In genomic region chr17:4195306-4195705, GRCh38 we compare ENCODE assay signal across 15 cellular contexts. TPM values are rescaled to one million over a fixed set of nuclear protein-coding genes. Genes with fewer than 3 reads are reported as not detected.
A peak's percentile ranks its signal among the peaks of the same experiment; 100 is the strongest.
DNase-seq lines count a peak whose midpoint lies in the region; ATAC-seq and TF ChIP-seq lines count a peak whose summit lies in the region.
"Had no signal": no experiment of that assay in that cellular context is flagged by ENCODE, and none has a peak within 500 bp of the region (broad histone marks: within the 10 kb centered on the region; RNA-seq: fewer than 3 reads in every experiment).

No MANE protein-coding gene starts in this region.

- H3K9me3 Mint-ChIP-seq in HFFc6 (no peaks in the 10 kb centered on the region), Calu3 (ENCODE audit: low read depth, unreplicated experiment) (no peaks in the 10 kb centered on the region)
- H3K9me3 Mint-ChIP-seq: activated T-helper 17 cell treated with anti-CD3 and anti-CD28 coated beads, Interleukin-2, amount 50 U/mL, for 72 hours had no signal

- no peaks in the 10 kb centered on the region for H3K79me2 ChIP-seq in ACC112 (ENCODE audit: control insufficient read depth, insufficient read depth, low read length, unreplicated experiment)

- no TSS peak for BruUV-seq in Calu3 (replicated peaks; lab: Mats Ljungman, UMichigan)

- H3K4me3 ChIP-seq in ACC112 (ENCODE audit: low read depth, low read length): peak overlapping the region; percentile 62
- no peak overlapping the region for H3K4me3 ChIP-seq in astrocyte of the cerebellum (ENCODE audit: low read depth, low read length)

- peak overlapping the region; percentile 100 for H3K27ac ChIP-seq in ACC112 (ENCODE audit: low read depth, low read length)
- H3K27ac ChIP-seq: epithelial cell of prostate had no signal

- no peak overlapping the region for H2AFZ ChIP-seq in ACC112 (ENCODE audit: low read length, unreplicated experiment)

- DNase-seq in HFFc6 (no peak), astrocyte of the cerebellum (ENCODE audit: low read depth) (peak; percentile 55), myocyte (ENCODE audit: low read depth) (peak; percentile 80), Calu3 (no peak), NCI-H2171 treated with DMSO at 0.1 percent for 48 hours (lab: John Stamatoyannopoulos, UW) (no peak), GF-D8 (lab: John Stamatoyannopoulos, UW) (no peak)
- DNase-seq: activated CD4-positive, alpha-beta T cell treated with anti-CD3 and anti-CD28 coated beads for 48 hours; DMS 273 treated with DMSO at 0.1 percent for 48 hours; OCI-M1; stimulated activated CD4-positive, alpha-beta T cell treated with anti-CD3 and anti-CD28 coated beads, Interleukin-2, amount 100 ng/mL, for 24 hours; SW 1271 had no signal

- no peaks in the 10 kb centered on the region for H3K27me3 Mint-ChIP-seq in HFFc6 (ENCODE audit: insufficient read depth)
- H3K27me3 Mint-ChIP-seq in Calu3 (ENCODE audit: unreplicated experiment): no peaks in the 10 kb centered on the region
- H3K27me3 Mint-ChIP-seq: activated T-helper 17 cell treated with anti-CD3 and anti-CD28 coated beads, Interleukin-2, amount 50 U/mL, for 72 hours had no signal

- no peak for ATAC-seq in GM21423 (IDR thresholded peaks at IDR 0.05; ENCODE audit: unreplicated experiment)
- ATAC-seq: activated T-helper 17 cell treated with anti-CD3 and anti-CD28 coated beads, Interleukin-2, amount 50 U/mL, for 72 hours had no signal

- H3K27ac Mint-ChIP-seq in HFFc6: peak overlapping the region; percentile 87
- H3K27ac Mint-ChIP-seq in Calu3 (ENCODE audit: unreplicated experiment): no peak overlapping the region

- no peaks in the 10 kb centered on the region for H3K27me3 ChIP-seq in ACC112 (ENCODE audit: insufficient read depth, low read length)

- CTCF ChIA-PET in Calu3 (lab: Charles Lee): no interaction called here

- H3K4me1 ChIP-seq in ACC112 (ENCODE audit: control insufficient read depth, insufficient read depth, low read length, unreplicated experiment): peaks cover 22% of the 10 kb centered on the region

- H3K4me1 Mint-ChIP-seq in HFFc6 (ENCODE audit: low read depth) (peaks cover 18% of the 10 kb centered on the region), Calu3 (ENCODE audit: low read depth, unreplicated experiment) (no peaks in the 10 kb centered on the region)
- H3K4me1 Mint-ChIP-seq: activated T-helper 17 cell treated with anti-CD3 and anti-CD28 coated beads, Interleukin-2, amount 50 U/mL, for 72 hours had no signal

- peak overlapping the region; percentile 69; the same call in 1 of the 2 replicates for H3K4me3 Mint-ChIP-seq in HFFc6
- no peak overlapping the region for H3K4me3 Mint-ChIP-seq in Calu3 (ENCODE audit: low read depth, unreplicated experiment)
- H3K4me3 Mint-ChIP-seq: activated T-helper 17 cell treated with anti-CD3 and anti-CD28 coated beads, Interleukin-2, amount 50 U/mL, for 72 hours had no signal

- H3K36me3 Mint-ChIP-seq in HFFc6 (ENCODE audit: low read depth): peaks cover 23% of the 10 kb centered on the region; the same call in 1 of the 2 replicates
- peaks cover 11% of the 10 kb centered on the region for H3K36me3 Mint-ChIP-seq in Calu3 (ENCODE audit: insufficient read depth, unreplicated experiment)

- H3K36me3 ChIP-seq in ACC112 (ENCODE audit: insufficient read depth, low read length): peaks cover 21% of the 10 kb centered on the region

- intact Hi-C loops in Calu3 (cut with micrococcal nuclease; ENCODE audit: unreplicated experiment): no loop called here

- in situ Hi-C loops in astrocyte of the cerebellum (cut with HindIII; ENCODE audit: low sequenced_read_pairs): no loop called here

- no peak for TF ChIP-seq CTCF in HFFc6 (IDR thresholded peaks at IDR 0.05)
- TF ChIP-seq CTCF in astrocyte of the cerebellum (IDR thresholded peaks at IDR 0.05; ENCODE audit: low read depth, low read length, missing control alignments): no peak
- TF ChIP-seq CTCF in Calu3 (IDR thresholded peaks at IDR 0.05; ENCODE audit: unreplicated experiment): no peak

RNA-seq across cellular contexts. Expression of gene CYB5D2, which starts 52.3 kb away (rescaled TPM):
- 10 to 100 TPM; 12.5 to 22.2 (median 13.1) TPM for total RNA-seq in HFFc6 (2021; fragmentation: NEBNext Ultra II Directional; extraction: Animal tissue kit (Norgen Biotek cat#: 25700))
- 24.4 and 26.6 TPM in 2 replicates for total RNA-seq in myocyte
- 38.0 TPM for polyA plus RNA-seq in myocyte (2012)
- 3.3 and 4.1 TPM in 2 replicates for total RNA-seq in Calu3 (2022)

RNA-seq across cellular contexts. Expression of gene ZZEF1, which starts 52.5 kb away (rescaled TPM):
- 10 to 100 TPM; 19.3 to 26.6 (median 23.1) TPM for total RNA-seq in HFFc6 (2021; fragmentation: NEBNext Ultra II Directional; extraction: Animal tissue kit (Norgen Biotek cat#: 25700))
- total RNA-seq in myocyte (21.0 and 27.7 TPM in 2 replicates), Calu3 (2022) (25.3 and 25.9 TPM in 2 replicates)
- polyA plus RNA-seq in myocyte (2012): 15.0 TPM

Comparison
In these comparisons a context has a peak if more than half of its experiments do, and no peak if none do; other contexts are left out.
1. DNase-seq: peak in astrocyte of the cerebellum (single experiment) and myocyte (single experiment); none in HFFc6 (single experiment), Calu3 (single experiment), NCI-H2171 treated with DMSO at 0.1 percent for 48 hours (single experiment) and GF-D8 (single experiment).